ENCODE assay signal across 35 cellular contexts in genomic region chr2:72819501-72819900, GRCh38.
"Had no signal": no experiment of that assay in that cellular context is flagged by ENCODE, and none has a peak within 500 bp of the region (broad histone marks: within the 10 kb centered on the region; RNA-seq: fewer than 3 reads in every experiment).

No MANE protein-coding gene starts in this region.

- ATAC-seq: activated naive CD4-positive, alpha-beta T cell treated with anti-CD3 and anti-CD28 coated beads, Interleukin-2, amount 50 U/mL, for 72 hours; activated T-cell treated with anti-CD3 and anti-CD28 coated beads, Interleukin-2, amount 50 U/mL, for 4 hours; body of pancreas; Right ventricle myocardium inferior; SK-N-SH treated with all-trans-retinoic acid at 6 μM for 48 hours had no signal

- FAIRE-seq: astrocyte had no signal

- H3K4me2 ChIP-seq: PC-9 had no signal

- H3K27ac ChIP-seq: adrenal gland, body of pancreas, breast epithelium, PC-9, RWPE1, VCaP had no signal

- DNase-seq: activated B cell treated with CpG ODN at 0.5 μM for 24 hours; activated CD4-positive, alpha-beta memory T cell treated with anti-CD3 and anti-CD28 coated beads for 36 hours; activated CD4-positive, alpha-beta T cell treated with anti-CD3 and anti-CD28 coated beads for 4 hours; activated CD4-positive, alpha-beta T cell treated with anti-CD3 and anti-CD28 coated beads, Interleukin-2, amount 50 U/mL, for 1 hour; activated CD4-positive, CD25-positive, alpha-beta regulatory T cell treated with anti-CD3 and anti-CD28 coated beads, Interleukin-2, amount 50 U/mL, for 72 hours; activated CD8-positive, alpha-beta memory T cell treated with anti-CD3 and anti-CD28 coated beads, Interleukin-2, amount 50 U/mL, for 4 hours; activated gamma-delta T cell treated with Interleukin-2 at 50 U/mL for 16 hours; activated naive CD4-positive, alpha-beta T cell treated with anti-CD3 and anti-CD28 coated beads for 36 hours; activated T-cell treated with anti-CD3 and anti-CD28 coated beads for 4 hours; activated T-cell treated with anti-CD3 and anti-CD28 coated beads, Interleukin-2, amount 50 U/mL, for 4 hours; adrenal gland; body of pancreas; NCI-H1092 treated with DMSO at 0.1 percent for 48 hours; NCI-H1417; NCI-H146; NCI-H187; NCI-H2029 treated with DMSO at 0.1 percent for 48 hours; NCI-H2107; NCI-H2171; NCI-H510A; NCI-H526; NCI-H748 treated with DMSO at 0.1 percent for 48 hours; PC-9; SIG-M5; SW 1271; T-helper 1 cell; T-helper 2 cell; T-helper 9 cell had no signal

- H3K4me3 ChIP-seq: adrenal gland, body of pancreas, breast epithelium, PC-9 had no signal

- H2AFZ ChIP-seq: PC-9 had no signal

- H3K9me3 ChIP-seq: adrenal gland, body of pancreas, breast epithelium had no signal

- H3K36me3 ChIP-seq: adrenal gland, breast epithelium had no signal

- H3K27me3 ChIP-seq: adrenal gland, body of pancreas, breast epithelium had no signal
